In the genomic region with DNA sequence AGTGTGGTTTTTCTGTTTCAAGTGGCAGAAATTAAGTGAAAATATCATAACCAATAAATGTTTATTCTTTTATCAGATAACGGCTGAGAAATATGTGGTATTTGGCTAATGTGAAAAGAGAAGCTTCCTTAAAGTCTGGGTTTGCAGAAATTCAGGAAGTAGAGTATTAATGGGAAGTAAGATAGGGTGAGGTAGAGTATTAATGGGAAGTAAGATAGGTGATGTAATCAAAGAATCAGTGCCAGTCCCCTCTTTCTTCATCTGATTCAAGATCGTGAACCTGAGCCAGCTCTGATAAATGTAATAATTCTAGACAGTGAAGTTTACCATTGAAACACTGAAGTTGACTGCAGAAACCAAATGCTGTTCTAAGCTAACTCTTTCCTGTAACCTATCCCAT, we compare ENCODE assay signal across 14 cellular contexts. TPM values are rescaled to one million over a fixed set of nuclear protein-coding genes. Genes with fewer than 3 reads are reported as not detected.
A peak's percentile ranks its signal among the peaks of the same experiment; 100 is the strongest.
DNase-seq lines count a peak whose midpoint lies in the region; ATAC-seq and TF ChIP-seq lines count a peak whose summit lies in the region.
"Had no signal": no experiment of that assay in that cellular context is flagged by ENCODE, and none has a peak within 500 bp of the region (broad histone marks: within the 10 kb centered on the region; RNA-seq: fewer than 3 reads in every experiment).

No MANE protein-coding gene starts in this region.

- TF ChIP-seq CTCF in DOHH2 (IDR thresholded peaks at IDR 0.05; ENCODE audit: low read depth, low read length, poor library complexity, severe bottlenecking): no peak
- TF ChIP-seq CTCF in SU-DHL-6 (IDR thresholded peaks at IDR 0.05; ENCODE audit: insufficient read depth, low read length, poor library complexity, severe bottlenecking): no peak
- TF ChIP-seq CTCF in lower lobe of right lung (IDR thresholded peaks at IDR 0.05): no peak
- TF ChIP-seq CTCF in upper lobe of right lung (IDR thresholded peaks at IDR 0.05): no peak

- H3K36me3 ChIP-seq in DOHH2 (ENCODE audit: control insufficient read depth, low read length) (peaks cover 32% of the 10 kb centered on the region), SU-DHL-6 (ENCODE audit: low read length) (no peaks in the 10 kb centered on the region), lower lobe of right lung (no peaks in the 10 kb centered on the region), upper lobe of right lung (no peaks in the 10 kb centered on the region)
- H3K36me3 ChIP-seq: BLaER1 had no signal

- peak; percentile 50 to 61 for ATAC-seq in lower lobe of right lung
- ATAC-seq in upper lobe of right lung: peak; percentile 69
- ATAC-seq: A549 had no signal

- no peak for DNase-seq in lower lobe of right lung
- no peak for DNase-seq in upper lobe of right lung
- no peak for DNase-seq in activated CD4-positive, alpha-beta T cell treated with anti-CD3 and anti-CD28 coated beads, Interleukin-2, amount 50 U/mL, for 1 hour
- DNase-seq in NCI-H774 (lab: John Stamatoyannopoulos, UW): no peak
- DNase-seq in NOMO-1 treated with dmso at 0.1 percent for 144 hours (lab: John Stamatoyannopoulos, UW; ENCODE audit: unreplicated experiment): no peak
- DNase-seq: CD4-positive, CD25-positive, alpha-beta regulatory T cell; DMS79; EL; HCEC 1CT; HFFc6 had no signal

- peaks cover 13% of the 10 kb centered on the region; the same call in 1 of the 2 replicates for H3K9me3 ChIP-seq in DOHH2 (ENCODE audit: control insufficient read depth, insufficient read depth, low read length)
- H3K9me3 ChIP-seq in SU-DHL-6 (ENCODE audit: insufficient read depth, low read length): no peaks in the 10 kb centered on the region
- H3K9me3 ChIP-seq in lower lobe of right lung: no peaks in the 10 kb centered on the region
- H3K9me3 ChIP-seq in upper lobe of right lung: no peaks in the 10 kb centered on the region
- H3K9me3 ChIP-seq: A549, BLaER1 had no signal

- H3K9ac ChIP-seq in SU-DHL-6 (ENCODE audit: low read length): no peak overlapping the region
- H3K9ac ChIP-seq: BLaER1 had no signal

- H2AFZ ChIP-seq in SU-DHL-6 (ENCODE audit: low read depth, low read length, severe bottlenecking): peak overlapping the region; percentile 36

- H3K4me2 ChIP-seq in DOHH2 (ENCODE audit: low read length) (peak overlapping the region; percentile 62), SU-DHL-6 (ENCODE audit: low read depth, low read length, poor library complexity, severe bottlenecking) (peak overlapping the region; percentile 56)
- H3K4me2 ChIP-seq: A549 had no signal

- H3K4me1 ChIP-seq in DOHH2 (ENCODE audit: control insufficient read depth, low read length) (peaks cover 48% of the 10 kb centered on the region), lower lobe of right lung (peaks cover 9% of the 10 kb centered on the region), upper lobe of right lung (no peaks in the 10 kb centered on the region)
- H3K4me1 ChIP-seq: A549 had no signal

- H4K20me1 ChIP-seq in DOHH2 (ENCODE audit: control insufficient read depth, insufficient read depth, low read depth, low read length) (no peaks in the 10 kb centered on the region), SU-DHL-6 (ENCODE audit: low read depth, low read length) (no peaks in the 10 kb centered on the region)
- H4K20me1 ChIP-seq: BLaER1 had no signal

- H3K27me3 ChIP-seq in DOHH2 (ENCODE audit: control insufficient read depth, low read length): no peaks in the 10 kb centered on the region
- no peaks in the 10 kb centered on the region for H3K27me3 ChIP-seq in SU-DHL-6 (ENCODE audit: low read length)
- H3K27me3 ChIP-seq in lower lobe of right lung (ENCODE audit: low read depth): no peaks in the 10 kb centered on the region
- H3K27me3 ChIP-seq in upper lobe of right lung: no peaks in the 10 kb centered on the region
- H3K27me3 ChIP-seq: BLaER1 had no signal

- H3F3A ChIP-seq in DOHH2 (ENCODE audit: control insufficient read depth, insufficient read depth) (peaks cover 9% of the 10 kb centered on the region), SU-DHL-6 (ENCODE audit: insufficient read depth) (no peaks in the 10 kb centered on the region)

- intact Hi-C loops in lower lobe of right lung (cut with DNase I): no loop called here
- intact Hi-C loops in upper lobe of right lung (cut with DNase I): no loop called here

- H3K4me3 ChIP-seq in DOHH2 (ENCODE audit: low read length) (peak overlapping the region; percentile 54), SU-DHL-6 (ENCODE audit: insufficient read depth, low read length, poor library complexity, severe bottlenecking) (no peak overlapping the region), lower lobe of right lung (no peak overlapping the region), upper lobe of right lung (no peak overlapping the region)
- H3K4me3 ChIP-seq: A549, BLaER1 had no signal

- H3K9me2 ChIP-seq in DOHH2 (replicated peaks; ENCODE audit: control insufficient read depth, low read length) (no peaks in the 10 kb centered on the region), SU-DHL-6 (replicated peaks; ENCODE audit: insufficient read depth, low read length) (no peaks in the 10 kb centered on the region)

- H3K27ac ChIP-seq in DOHH2 (ENCODE audit: low read depth, low read length) (peak overlapping the region; percentile 95), SU-DHL-6 (ENCODE audit: low read depth, low read length) (no peak overlapping the region), lower lobe of right lung (no peak overlapping the region), upper lobe of right lung (no peak overlapping the region)
- H3K27ac ChIP-seq: A549, BLaER1 had no signal

- H3K79me2 ChIP-seq in DOHH2 (ENCODE audit: control insufficient read depth, low read length) (no peaks in the 10 kb centered on the region), SU-DHL-6 (ENCODE audit: insufficient read depth, low read length) (no peaks in the 10 kb centered on the region)

RNA-seq across cellular contexts. Expression of a gene that starts 30.9 kb away (rescaled TPM):
- total RNA-seq in lower lobe of right lung (13.9 TPM), upper lobe of right lung (17.3 TPM)
- total RNA-seq: CD4-positive, CD25-positive, alpha-beta regulatory T cell; HFFc6 had no signal
